Comparison of ENCODE assay signal across 8 cellular contexts in genomic region chr14:93655078-93655750, GRCh38.
DNase-seq lines count a peak whose midpoint lies in the region; ATAC-seq and TF ChIP-seq lines count a peak whose summit lies in the region.

No MANE protein-coding gene starts in this region.

- H3K4me1 ChIP-seq in psoas muscle: no peaks in the 10 kb centered on the region
- no peaks in the 10 kb centered on the region for H3K4me1 ChIP-seq in spleen

- H3K27ac ChIP-seq in psoas muscle (no peak overlapping the region), spleen (no peak overlapping the region)

- peak in 2 of 4 donors; percentile 41 to 61 for ATAC-seq in psoas muscle
- ATAC-seq in GM19351 (IDR thresholded peaks at IDR 0.05; ENCODE audit: unreplicated experiment): no peak

- intact Hi-C loops in psoas muscle (cut with DNase I): loop anchor here (2.0 to 10.0 kb wide), 4 partner anchors 130 to 370 kb away; partner anchors contain the start of genes PRIMA1 (in 2 of the 2) and OTUB2 (in 1 of the 2)
- intact Hi-C loops in spleen (cut with DNase I; ENCODE audit: low total_unique reads): no loop called here

- H3K4me3 ChIP-seq in fibroblast of villous mesenchyme (ENCODE audit: low read depth, low read length): no peak overlapping the region
- H3K4me3 ChIP-seq in psoas muscle: no peak overlapping the region
- no peak overlapping the region for H3K4me3 ChIP-seq in spleen

- no peak for TF ChIP-seq POLR2A in spleen (IDR thresholded peaks at IDR 0.05)

- peak; percentile 34 to 58 for DNase-seq in NCI-H2081 (lab: John Stamatoyannopoulos, UW)
- DNase-seq in NCI-H2081 treated with DMSO at 0.1 percent for 48 hours (lab: John Stamatoyannopoulos, UW): no peak
- peak; percentile 56 to 66 for DNase-seq in SHP77 (lab: John Stamatoyannopoulos, UW)
- peak; percentile 37 for DNase-seq in fibroblast of villous mesenchyme (ENCODE audit: low read depth)
- DNase-seq in psoas muscle: no peak
- DNase-seq in spleen: no peak

- H3K36me3 ChIP-seq in psoas muscle (ENCODE audit: insufficient read depth in 1 of 2, low read depth in 1 of 2): no peaks in the 10 kb centered on the region
- H3K36me3 ChIP-seq in spleen: no peaks in the 10 kb centered on the region

- TF ChIP-seq CTCF in LNCAP (IDR thresholded peaks at IDR 0.05): peak; percentile 55; the same call in 1 of the 2 replicates
- peak; percentile 37 for TF ChIP-seq CTCF in fibroblast of villous mesenchyme (IDR thresholded peaks at IDR 0.05; ENCODE audit: insufficient read depth, low read depth, low read length)
- TF ChIP-seq CTCF in psoas muscle (IDR thresholded peaks at IDR 0.05): peak; percentile 65
- TF ChIP-seq CTCF in spleen (IDR thresholded peaks at IDR 0.05 in 8 of 11, conservative IDR thresholded peaks at IDR 0.05 in 3 of 11): peak in 5 of 11 experiments; percentile 28 to 48 (median 40)

- H3K9me3 ChIP-seq in psoas muscle (peaks cover 4% of the 10 kb centered on the region), spleen (no peaks in the 10 kb centered on the region)

- WGBS in psoas muscle, 3 donors: 41 to 44% (median 44%) methylated on average over 10 of the region's 10 CpGs
- 41 to 46% (median 43%) methylated on average over 10 of the region's 10 CpGs for WGBS in spleen, 5 donors

- H3K27me3 ChIP-seq in psoas muscle (ENCODE audit: insufficient read depth in 3 of 3, low read length in 2 of 3): no peaks in the 10 kb centered on the region
- peaks cover 0 to 44% (median 0%) of the 10 kb centered on the region in 7 donors for H3K27me3 ChIP-seq in spleen (replicated peaks in 1 of 7)

Comparison
In these comparisons a context has a peak if more than half of its experiments do, and no peak if none do; other contexts are left out.
1. DNase-seq: peak in NCI-H2081 (2 of 2), SHP77 (2 of 2) and fibroblast of villous mesenchyme (single experiment); none in NCI-H2081 treated with DMSO at 0.1 percent for 48 hours (single experiment), psoas muscle (0 of 2) and spleen (single experiment).